8 cellular contexts compared by ENCODE assay signal in the genomic region with DNA sequence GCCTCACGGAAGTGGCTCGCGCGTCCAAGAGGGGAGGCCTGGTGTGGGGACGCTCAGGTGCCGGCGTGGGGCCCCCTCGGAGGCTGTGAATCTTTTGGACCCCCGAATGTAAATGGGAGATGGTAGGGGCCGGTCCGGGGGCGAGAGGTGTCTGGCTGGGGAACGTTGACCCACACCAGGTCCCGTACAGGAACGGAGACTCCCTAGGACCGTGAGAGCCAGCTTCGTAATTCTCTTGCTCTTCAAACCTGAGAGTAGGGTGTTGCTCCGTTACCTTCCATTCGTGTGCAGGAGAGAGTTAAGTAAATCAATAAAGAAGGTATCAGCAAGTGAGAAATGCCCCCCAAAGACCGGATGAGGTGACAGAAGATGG. TPM values are rescaled to one million over a fixed set of nuclear protein-coding genes. Genes with fewer than 3 reads are reported as not detected.
A peak's percentile ranks its signal among the peaks of the same experiment; 100 is the strongest.
DNase-seq lines count a peak whose midpoint lies in the region; ATAC-seq, FAIRE-seq and TF ChIP-seq lines count a peak whose summit lies in the region.

No MANE protein-coding gene starts in this region.

- peaks cover 86% of the 10 kb centered on the region for H3K79me2 ChIP-seq in PC-3 (ENCODE audit: low read length)

- H3F3A ChIP-seq in PC-3 (ENCODE audit: low read length, unreplicated experiment) = peaks cover 10% of the 10 kb centered on the region

- in situ Hi-C loops in KBM-7 (cut with MboI; ENCODE audit: low pct_unique_long_range_greater_than_20kb, low sequenced_read_pairs) = no loop called here

- CTCF ChIA-PET in PC-3 (lab: Charles Lee) = interaction anchor here (0.7 kb wide), 1 partner anchor 11 kb away, joined by 3 read pairs; no protein-coding TSS in a partner anchor

- H3K4me1 ChIP-seq in PC-3 (ENCODE audit: insufficient read depth, low read length) (peaks cover 72% of the 10 kb centered on the region), neuron (ENCODE audit: insufficient read depth, low read length) (peaks cover 18% of the 10 kb centered on the region)

- H3K27ac ChIP-seq in PC-3 (ENCODE audit: low read length) = peak overlapping the region; percentile 97

- H3K9ac ChIP-seq in PC-3 (ENCODE audit: low read length) = peak overlapping the region; percentile 99

- H2AFZ ChIP-seq in PC-3 (ENCODE audit: low read length) = peak overlapping the region; percentile 51; the same call in 1 of the 2 replicates
- peak overlapping the region; percentile 45 for H2AFZ ChIP-seq in neuron (ENCODE audit: low read depth, low read length)

- H3K36me3 ChIP-seq in PC-3 (ENCODE audit: low read depth, low read length) = peaks cover 6% of the 10 kb centered on the region; the same call in 1 of the 2 replicates
- H3K36me3 ChIP-seq in neuron (ENCODE audit: insufficient read depth, low read length) = peaks cover 9% of the 10 kb centered on the region

- DNase-seq in DMS 273 (lab: John Stamatoyannopoulos, UW; ENCODE audit: unreplicated experiment) (peak; percentile 52), DMS 273 treated with DMSO at 0.1 percent for 48 hours (lab: John Stamatoyannopoulos, UW) (no peak), PC-3 (no peak), epithelial cell of esophagus (ENCODE audit: low read depth) (peak; percentile 41), Ammon's horn (ENCODE audit: low spot score) (no peak), KBM-7 (no peak), urothelium cell line (ENCODE audit: low spot score) (no peak)

- no peak for FAIRE-seq in urothelium cell line (lab: Jason Lieb, UNC)

- H4K20me1 ChIP-seq in PC-3 (ENCODE audit: low read length) = peaks cover 15% of the 10 kb centered on the region; the same call in 1 of the 2 replicates

- POLR2A ChIA-PET in PC-3 (lab: Charles Lee; ENCODE audit: unreplicated experiment) = no interaction called here

- intact Hi-C loops in PC-3 (cut with micrococcal nuclease) = loop anchor here (1.0 kb wide), 1 partner anchor 10 kb away; no protein-coding TSS in a partner anchor

- H3K27me3 ChIP-seq in PC-3 (ENCODE audit: low read length) (no peaks in the 10 kb centered on the region), neuron (ENCODE audit: insufficient read depth, low read length) (no peaks in the 10 kb centered on the region)

- no peaks in the 10 kb centered on the region for H3K9me2 ChIP-seq in PC-3 (replicated peaks; ENCODE audit: low read length)

- H3K4me3 ChIP-seq in PC-3 (ENCODE audit: low read length) (peak overlapping the region; percentile 96), epithelial cell of esophagus (ENCODE audit: low read length) (peak overlapping the region; percentile 84), neuron (ENCODE audit: low read length) (peak overlapping the region; percentile 99)

- no peak for TF ChIP-seq CTCF in PC-3 (conservative IDR thresholded peaks at IDR 0.05; ENCODE audit: low read depth, low read length)
- TF ChIP-seq CTCF in epithelial cell of esophagus (IDR thresholded peaks at IDR 0.05; ENCODE audit: insufficient read depth, low read depth, low read length, missing control alignments) = no peak

- peak overlapping the region; percentile 93 for H3K4me2 ChIP-seq in PC-3 (ENCODE audit: low read length)

- ATAC-seq in PC-3 = no peak

- BruUV-seq in PC-3 (replicated peaks; lab: Mats Ljungman, UMichigan) = TSS peak; percentile 52

- H3K9me3 ChIP-seq in PC-3 (ENCODE audit: low read length) (no peaks in the 10 kb centered on the region), neuron (ENCODE audit: low read length) (no peaks in the 10 kb centered on the region)

RNA-seq across cellular contexts. Expression of a gene that starts 0.5 kb away (rescaled TPM):
- total RNA-seq in PC-3 (2014; rRNA removed) = 21.9 and 35.1 TPM in 2 replicates

RNA-seq across cellular contexts. Expression of a gene that starts 0.9 kb away (rescaled TPM):
- total RNA-seq in PC-3 (2014; rRNA removed) = 8.5 and 10.5 TPM in 2 replicates

Comparison
In these comparisons a context has a peak if more than half of its experiments do, and no peak if none do; other contexts are left out.
1. DNase-seq: peak in DMS 273 (single experiment) and epithelial cell of esophagus (single experiment); none in DMS 273 treated with DMSO at 0.1 percent for 48 hours (single experiment), PC-3 (single experiment), Ammon's horn (single experiment), KBM-7 (single experiment) and urothelium cell line (single experiment).
2. Peak in every context shown above with its lines, with median percentiles within 50 percentile points of each other: H3K4me3 ChIP-seq.